19 cellular contexts compared by ENCODE assay signal in the genomic region with DNA sequence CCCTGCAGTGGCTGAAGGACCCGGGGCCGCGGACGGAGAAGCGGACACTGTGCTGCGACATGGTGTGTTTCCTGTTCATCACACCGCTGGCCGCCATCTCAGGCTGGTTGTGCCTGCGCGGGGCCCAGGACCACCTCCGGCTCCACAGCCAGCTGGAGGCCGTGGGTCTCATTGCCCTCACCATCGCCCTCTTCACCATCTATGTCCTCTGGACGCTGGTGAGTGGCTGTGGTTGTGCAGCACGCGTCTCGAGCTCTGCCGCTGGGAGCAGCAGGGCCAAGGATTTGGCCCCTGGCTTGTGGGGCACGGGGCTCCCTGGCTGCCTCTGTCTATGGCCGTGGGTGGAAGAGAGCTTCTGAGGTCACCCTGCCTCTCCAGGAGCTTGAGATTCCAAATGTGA. TPM values are rescaled to one million over a fixed set of nuclear protein-coding genes. Genes with fewer than 3 reads are reported as not detected.
A peak's percentile ranks its signal among the peaks of the same experiment; 100 is the strongest.
DNase-seq lines count a peak whose midpoint lies in the region; ATAC-seq, FAIRE-seq and TF ChIP-seq lines count a peak whose summit lies in the region.
"Had no signal": no experiment of that assay in that cellular context is flagged by ENCODE, and none has a peak within 500 bp of the region (broad histone marks: within the 10 kb centered on the region; RNA-seq: fewer than 3 reads in every experiment).

No MANE protein-coding gene starts in this region.

- H3K79me2 ChIP-seq in HepG2 (ENCODE audit: insufficient read depth, low read length) = no peaks in the 10 kb centered on the region

- peaks cover 19% of the 10 kb centered on the region for H3K4me1 ChIP-seq in HepG2 (ENCODE audit: insufficient read depth, low read length)
- H3K4me1 ChIP-seq in effector memory CD4-positive, alpha-beta T cell (ENCODE audit: control insufficient read depth, insufficient read depth, low read length, poor library complexity, severe bottlenecking) = no peaks in the 10 kb centered on the region
- H3K4me1 ChIP-seq: Caco-2 had no signal

- no peaks in the 10 kb centered on the region for H3K27me3 ChIP-seq in HepG2 (ENCODE audit: control insufficient read depth in 1 of 2, insufficient read depth in 2 of 2, low read length in 2 of 2)
- no peaks in the 10 kb centered on the region for H3K27me3 ChIP-seq in effector memory CD4-positive, alpha-beta T cell (replicated peaks; ENCODE audit: control insufficient read depth, insufficient read depth, low read length, poor library complexity, severe bottlenecking)

- H3K4me3 Mint-ChIP-seq in activated naive CD4-positive, alpha-beta T cell treated with anti-CD3 and anti-CD28 coated beads, Interleukin-2, amount 50 U/mL, for 24 hours = no peak overlapping the region
- no peak overlapping the region for H3K4me3 Mint-ChIP-seq in activated naive CD4-positive, alpha-beta T cell treated with anti-CD3 and anti-CD28 coated beads, Interleukin-2, amount 10 ng/mL, durations not matched to agents 7 days and 5 days
- no peak overlapping the region for H3K4me3 Mint-ChIP-seq in WTC11
- H3K4me3 Mint-ChIP-seq in stimulated activated effector memory CD8-positive, alpha-beta T cell treated with anti-CD3 and anti-CD28 coated beads, Interleukin-12 subunit alpha, Interleukin-12 subunit beta, amount 100 ng/mL, for 72 hours = no peak overlapping the region
- H3K4me3 Mint-ChIP-seq: CD4-positive, alpha-beta T cell; GM23338 had no signal

- intact Hi-C loops in HepG2 (cut with micrococcal nuclease; ENCODE audit: unreplicated experiment) = no loop called here

- FAIRE-seq in HepG2 (lab: Jason Lieb, UNC) = no peak
- FAIRE-seq: A549, D721Med, G401.6, GM12891, H54 had no signal

- no peaks in the 10 kb centered on the region for H3K27me3 Mint-ChIP-seq in activated naive CD4-positive, alpha-beta T cell treated with anti-CD3 and anti-CD28 coated beads, Interleukin-2, amount 50 U/mL, for 24 hours
- no peaks in the 10 kb centered on the region for H3K27me3 Mint-ChIP-seq in activated naive CD4-positive, alpha-beta T cell treated with anti-CD3 and anti-CD28 coated beads, Interleukin-2, amount 10 ng/mL, durations not matched to agents 7 days and 5 days
- no peaks in the 10 kb centered on the region for H3K27me3 Mint-ChIP-seq in WTC11 (ENCODE audit: low read depth)
- H3K27me3 Mint-ChIP-seq: CD4-positive, alpha-beta T cell had no signal

- H4K20me1 ChIP-seq in HepG2 (ENCODE audit: insufficient read depth, low read length) = no peaks in the 10 kb centered on the region

- peaks cover 4% of the 10 kb centered on the region for H3K36me3 Mint-ChIP-seq in activated naive CD4-positive, alpha-beta T cell treated with anti-CD3 and anti-CD28 coated beads, Interleukin-2, amount 50 U/mL, for 24 hours
- H3K36me3 Mint-ChIP-seq in activated naive CD4-positive, alpha-beta T cell treated with anti-CD3 and anti-CD28 coated beads, Interleukin-2, amount 10 ng/mL, durations not matched to agents 7 days and 5 days = peaks cover 9% of the 10 kb centered on the region
- 0 out of 2 replicates have a peak, but pooled peaks cover 5% of the 10 kb centered on the region for H3K36me3 Mint-ChIP-seq in WTC11
- H3K36me3 Mint-ChIP-seq in stimulated activated effector memory CD8-positive, alpha-beta T cell treated with anti-CD3 and anti-CD28 coated beads, Interleukin-12 subunit alpha, Interleukin-12 subunit beta, amount 100 ng/mL, for 72 hours = peaks cover 20% of the 10 kb centered on the region

- no peak overlapping the region for H3K4me3 ChIP-seq in HepG2 (replicated peaks in 1 of 3; ENCODE audit: insufficient read depth in 1 of 3, low read depth in 2 of 3, low read length in 3 of 3)
- H3K4me3 ChIP-seq in effector memory CD4-positive, alpha-beta T cell (ENCODE audit: insufficient read depth, low read depth, low read length, poor library complexity, severe bottlenecking) = no peak overlapping the region
- H3K4me3 ChIP-seq: A549, GM23338 had no signal

- H3K4me2 ChIP-seq in HepG2 (ENCODE audit: low read depth, low read length) = no peak overlapping the region
- H3K4me2 ChIP-seq: A549, GM23338 had no signal

- no peak for TF ChIP-seq CTCF in WTC11 (IDR thresholded peaks at IDR 0.05)
- TF ChIP-seq CTCF in HepG2 (CRISPR knock-in tag; IDR thresholded peaks at IDR 0.05) = no peak

- TF ChIP-seq POLR2A in HepG2 (IDR thresholded peaks at IDR 0.05; ENCODE audit: insufficient read depth in 1 of 2, low read depth in 2 of 2, low read length in 2 of 2) = no peak

- H3K9me3 ChIP-seq in HepG2 (ENCODE audit: low read length) = no peaks in the 10 kb centered on the region
- H3K9me3 ChIP-seq in effector memory CD4-positive, alpha-beta T cell (ENCODE audit: control insufficient read depth, low read length) = no peaks in the 10 kb centered on the region
- H3K9me3 ChIP-seq: A549, Caco-2 had no signal

- no peaks in the 10 kb centered on the region for H3K9me3 Mint-ChIP-seq in activated naive CD4-positive, alpha-beta T cell treated with anti-CD3 and anti-CD28 coated beads, Interleukin-2, amount 50 U/mL, for 24 hours
- H3K9me3 Mint-ChIP-seq in activated naive CD4-positive, alpha-beta T cell treated with anti-CD3 and anti-CD28 coated beads, Interleukin-2, amount 10 ng/mL, durations not matched to agents 7 days and 5 days = no peaks in the 10 kb centered on the region
- no peaks in the 10 kb centered on the region for H3K9me3 Mint-ChIP-seq in WTC11
- no peaks in the 10 kb centered on the region for H3K9me3 Mint-ChIP-seq in stimulated activated effector memory CD8-positive, alpha-beta T cell treated with anti-CD3 and anti-CD28 coated beads, Interleukin-12 subunit alpha, Interleukin-12 subunit beta, amount 100 ng/mL, for 72 hours
- H3K9me3 Mint-ChIP-seq: CD4-positive, alpha-beta T cell; GM23338 had no signal

- 94% methylated on average over 13 of the region's 20 CpGs for WGBS in HepG2 (ENCODE audit: low lambda C conversion rate)

- TF ChIP-seq EP300 in HepG2 (IDR thresholded peaks at IDR 0.05; ENCODE audit: low read depth in 2 of 2, low read length in 2 of 2) = no peak
- no peak for TF ChIP-seq EP300 in HepG2 (CRISPR knock-in tag; IDR thresholded peaks at IDR 0.05; ENCODE audit: borderline replicate concordance)

- peak overlapping the region; percentile 59 for H3K27ac Mint-ChIP-seq in activated naive CD4-positive, alpha-beta T cell treated with anti-CD3 and anti-CD28 coated beads, Interleukin-2, amount 50 U/mL, for 24 hours
- H3K27ac Mint-ChIP-seq in activated naive CD4-positive, alpha-beta T cell treated with anti-CD3 and anti-CD28 coated beads, Interleukin-2, amount 10 ng/mL, durations not matched to agents 7 days and 5 days = no peak overlapping the region
- H3K27ac Mint-ChIP-seq in WTC11 = peak overlapping the region; percentile 48; the same call in 1 of the 2 replicates
- peak overlapping the region; percentile 59 for H3K27ac Mint-ChIP-seq in stimulated activated effector memory CD8-positive, alpha-beta T cell treated with anti-CD3 and anti-CD28 coated beads, Interleukin-12 subunit alpha, Interleukin-12 subunit beta, amount 100 ng/mL, for 72 hours
- H3K27ac Mint-ChIP-seq: CD4-positive, alpha-beta T cell; GM23338 had no signal

- ATAC-seq in WTC11 (no peak), HepG2 (no peak), GM18511 (IDR thresholded peaks at IDR 0.05; ENCODE audit: unreplicated experiment) (no peak), left lobe of liver (no peak)
- no peak for ATAC-seq in stimulated activated effector memory CD8-positive, alpha-beta T cell treated with anti-CD3 and anti-CD28 coated beads, Interleukin-12 subunit alpha, Interleukin-12 subunit beta, amount 100 ng/mL, for 72 hours
- ATAC-seq: A549, GM23338 had no signal

- POLR2A ChIA-PET in WTC11 (lab: Charles Lee) = no interaction called here
- POLR2A ChIA-PET in HepG2 (lab: Yijun Ruan, JAX) = no interaction called here

- CTCF ChIA-PET in activated naive CD4-positive, alpha-beta T cell treated with anti-CD3 and anti-CD28 coated beads, Interleukin-2, amount 10 ng/mL, durations not matched to agents 7 days and 5 days (lab: Charles Lee) = no interaction called here
- CTCF ChIA-PET in WTC11 (lab: Charles Lee) (interaction anchor here (1.0 to 1.5 kb wide), 2 partner anchors 16 to 17 kb away, joined by 3 to 4 read pairs; partner anchors contain the start of gene MARCHF2), HepG2 (lab: Yijun Ruan, JAX; ENCODE audit: low intra/inter-chr PET ratio, low total read pairs) (no interaction called here)

- no peak overlapping the region for H3K9ac ChIP-seq in HepG2 (ENCODE audit: insufficient read depth, low read depth, low read length)

- no peak overlapping the region for H3K27ac ChIP-seq in HepG2 (ENCODE audit: extremely low read length, insufficient read depth, low read length)
- H3K27ac ChIP-seq in effector memory CD4-positive, alpha-beta T cell (ENCODE audit: insufficient read depth, low read length, poor library complexity, severe bottlenecking) = no peak overlapping the region
- H3K27ac ChIP-seq: 22Rv1, A549, C4-2B had no signal

- H3K36me3 ChIP-seq in HepG2 (replicated peaks in 1 of 2; ENCODE audit: control insufficient read depth in 1 of 2, insufficient read depth in 2 of 2, low read length in 2 of 2) = no peaks in the 10 kb centered on the region
- peaks cover 10% of the 10 kb centered on the region for H3K36me3 ChIP-seq in effector memory CD4-positive, alpha-beta T cell (ENCODE audit: control insufficient read depth, insufficient read depth, low read length)

- no TSS peak for BruUV-seq in HepG2 (replicated peaks; lab: Mats Ljungman, UMichigan)

- no peak for TF ChIP-seq RAD21 in HepG2 (CRISPR knock-in tag; IDR thresholded peaks at IDR 0.05)

- in situ Hi-C loops in HepG2 (cut with HindIII; ENCODE audit: extremely low pct_ligation_motif_present, low pct_unique_long_range_greater_than_20kb) = no loop called here

- DNase-seq in activated naive CD4-positive, alpha-beta T cell treated with anti-CD3 and anti-CD28 coated beads, Interleukin-2, amount 10 ng/mL, durations not matched to agents 7 days and 5 days = no peak
- no peak for DNase-seq in WTC11 (ENCODE audit: low spot score)
- no peak for DNase-seq in HepG2 (ENCODE audit: low spot score)
- DNase-seq in stimulated activated effector memory CD8-positive, alpha-beta T cell treated with anti-CD3 and anti-CD28 coated beads, Interleukin-12 subunit alpha, Interleukin-12 subunit beta, amount 100 ng/mL, for 72 hours (ENCODE audit: low spot score in 2 of 2) = no peak
- DNase-seq in left lobe of liver (ENCODE audit: low spot score) = no peak
- no peak for DNase-seq in effector memory CD4-positive, alpha-beta T cell
- DNase-seq: AML-193; Caco-2; CD4-positive, alpha-beta T cell had no signal

- H3K4me1 Mint-ChIP-seq in activated naive CD4-positive, alpha-beta T cell treated with anti-CD3 and anti-CD28 coated beads, Interleukin-2, amount 50 U/mL, for 24 hours = peaks cover 4% of the 10 kb centered on the region
- H3K4me1 Mint-ChIP-seq in activated naive CD4-positive, alpha-beta T cell treated with anti-CD3 and anti-CD28 coated beads, Interleukin-2, amount 10 ng/mL, durations not matched to agents 7 days and 5 days = peaks cover 5% of the 10 kb centered on the region
- no peaks in the 10 kb centered on the region for H3K4me1 Mint-ChIP-seq in WTC11
- H3K4me1 Mint-ChIP-seq in stimulated activated effector memory CD8-positive, alpha-beta T cell treated with anti-CD3 and anti-CD28 coated beads, Interleukin-12 subunit alpha, Interleukin-12 subunit beta, amount 100 ng/mL, for 72 hours = peaks cover 4% of the 10 kb centered on the region
- H3K4me1 Mint-ChIP-seq: GM23338 had no signal

- no peak overlapping the region for H2AFZ ChIP-seq in HepG2 (ENCODE audit: low read length)
- H2AFZ ChIP-seq: GM23338 had no signal

RNA-seq across cellular contexts. Expression of gene HNRNPM, which starts 14.1 kb away (rescaled TPM):
- 309 to 416 TPM (median 343 TPM) in 3 replicates for total RNA-seq in WTC11 (2021)
- 102 and 144 TPM in 2 replicates for total RNA-seq in HepG2 (2016; rRNA removed; fragmentation: Illumina TruSeq; extraction: Trizol)
- total RNA-seq in HepG2 (2016; cell fraction: cytosol; rRNA removed; fragmentation: Illumina TruSeq; extraction: Trizol; ENCODE audit: low read depth) = 28.1 and 31.3 TPM in 2 replicates
- 105 and 130 TPM in 2 replicates for total RNA-seq in HepG2 (2016; cell fraction: insoluble cytoplasmic fraction; rRNA removed; fragmentation: Illumina TruSeq; extraction: Trizol)
- total RNA-seq in HepG2 (2016; cell fraction: membrane; rRNA removed; fragmentation: Illumina TruSeq; extraction: Trizol) = 29.6 and 34.4 TPM in 2 replicates
- 79.0 and 100 TPM in 2 replicates for total RNA-seq in HepG2 (2016; cell fraction: nucleus; rRNA removed; fragmentation: Illumina TruSeq; extraction: Trizol)
- 53.7 and 56.7 TPM in 2 replicates for polyA plus RNA-seq in HepG2 (2011; rRNA removed)
- polyA plus RNA-seq in HepG2 (2011; cell fraction: cytosol; rRNA removed) = 57.0 and 126 TPM in 2 replicates
- 114 and 125 TPM in 2 replicates for polyA plus RNA-seq in HepG2 (2011; cell fraction: nucleus; rRNA removed)
- polyA plus RNA-seq in HepG2 (2012) = 107 and 138 TPM in 2 replicates
- 12.0 and 13.3 TPM in 2 replicates for polyA plus RNA-seq in HepG2 (2016; cell fraction: cytosol; fragmentation: Illumina TruSeq; extraction: Trizol; ENCODE audit: low read depth)
- polyA plus RNA-seq in HepG2 (2016; cell fraction: insoluble cytoplasmic fraction; fragmentation: Illumina TruSeq; extraction: Trizol; ENCODE audit: low read depth) = 244 and 309 TPM in 2 replicates
- polyA plus RNA-seq in HepG2 (2016; cell fraction: membrane; fragmentation: Illumina TruSeq; extraction: Trizol; ENCODE audit: low read depth) = 17.6 and 27.0 TPM in 2 replicates
- 181 and 202 TPM in 2 replicates for polyA plus RNA-seq in HepG2 (2016; cell fraction: nucleus; fragmentation: Illumina TruSeq; extraction: Trizol; ENCODE audit: insufficient read depth, low read depth)
- polyA minus RNA-seq in HepG2 (2011; rRNA and poly(A)+ RNA removed; ENCODE audit: low replicate concordance) = 64.5 and 120 TPM in 2 replicates
- 53.3 and 60.8 TPM in 2 replicates for polyA minus RNA-seq in HepG2 (2011; cell fraction: cytosol; rRNA and poly(A)+ RNA removed)
- 85.2 and 90.0 TPM in 2 replicates for polyA minus RNA-seq in HepG2 (2011; cell fraction: nucleus; rRNA and poly(A)+ RNA removed)
- 66.9 TPM for total RNA-seq in left lobe of liver

RNA-seq across cellular contexts. Expression of gene MARCHF2, which starts 17.5 kb away (rescaled TPM):
- total RNA-seq in WTC11 (2021) = 20.2 to 30.4 TPM (median 27.5 TPM) in 3 replicates
- 10.6 and 12.7 TPM in 2 replicates for total RNA-seq in HepG2 (2016; rRNA removed; fragmentation: Illumina TruSeq; extraction: Trizol)
- total RNA-seq in HepG2 (2016; cell fraction: cytosol; rRNA removed; fragmentation: Illumina TruSeq; extraction: Trizol; ENCODE audit: low read depth) = 59.6 and 64.1 TPM in 2 replicates
- 8.2 and 12.9 TPM in 2 replicates for total RNA-seq in HepG2 (2016; cell fraction: insoluble cytoplasmic fraction; rRNA removed; fragmentation: Illumina TruSeq; extraction: Trizol)
- total RNA-seq in HepG2 (2016; cell fraction: membrane; rRNA removed; fragmentation: Illumina TruSeq; extraction: Trizol) = 65.2 and 66.6 TPM in 2 replicates
- total RNA-seq in HepG2 (2016; cell fraction: nucleus; rRNA removed; fragmentation: Illumina TruSeq; extraction: Trizol) = 3.6 and 5.3 TPM in 2 replicates
- polyA plus RNA-seq in HepG2 (2011; rRNA removed) = 13.0 and 17.0 TPM in 2 replicates
- 21.1 and 28.3 TPM in 2 replicates for polyA plus RNA-seq in HepG2 (2011; cell fraction: cytosol; rRNA removed)
- 15.0 and 19.7 TPM in 2 replicates for polyA plus RNA-seq in HepG2 (2011; cell fraction: nucleus; rRNA removed)
- 6.7 and 12.0 TPM in 2 replicates for polyA plus RNA-seq in HepG2 (2012)
- polyA plus RNA-seq in HepG2 (2016; cell fraction: cytosol; fragmentation: Illumina TruSeq; extraction: Trizol; ENCODE audit: low read depth) = 74.4 and 75.7 TPM in 2 replicates
- polyA plus RNA-seq in HepG2 (2016; cell fraction: insoluble cytoplasmic fraction; fragmentation: Illumina TruSeq; extraction: Trizol; ENCODE audit: low read depth) = 8.3 and 8.9 TPM in 2 replicates
- polyA plus RNA-seq in HepG2 (2016; cell fraction: membrane; fragmentation: Illumina TruSeq; extraction: Trizol; ENCODE audit: low read depth) = 56.5 and 63.1 TPM in 2 replicates
- polyA plus RNA-seq in HepG2 (2016; cell fraction: nucleus; fragmentation: Illumina TruSeq; extraction: Trizol; ENCODE audit: insufficient read depth, low read depth) = 8.7 and 13.2 TPM in 2 replicates
- polyA minus RNA-seq in HepG2 (2011; rRNA and poly(A)+ RNA removed; ENCODE audit: low replicate concordance) = 5.3 and 38.3 TPM in 2 replicates
- polyA minus RNA-seq in HepG2 (2011; cell fraction: cytosol; rRNA and poly(A)+ RNA removed) = 11.2 and 13.2 TPM in 2 replicates
- 2.3 and 8.2 TPM in 2 replicates for polyA minus RNA-seq in HepG2 (2011; cell fraction: nucleus; rRNA and poly(A)+ RNA removed)
- total RNA-seq in left lobe of liver = 44.6 TPM

RNA-seq across cellular contexts. Expression of gene RAB11B, which starts 40.5 kb away (rescaled TPM):
- total RNA-seq in WTC11 (2021) (108 to 127 TPM (median 120 TPM) in 3 replicates), HepG2 (2016; rRNA removed; fragmentation: Illumina TruSeq; extraction: Trizol) (6.0 and 11.5 TPM in 2 replicates), left lobe of liver (57.5 TPM)
- total RNA-seq in HepG2 (2016; cell fraction: cytosol; rRNA removed; fragmentation: Illumina TruSeq; extraction: Trizol; ENCODE audit: low read depth) = 3.2 and 5.3 TPM in 2 replicates
- total RNA-seq in HepG2 (2016; cell fraction: insoluble cytoplasmic fraction; rRNA removed; fragmentation: Illumina TruSeq; extraction: Trizol) = 5.3 and 9.6 TPM in 2 replicates
- 5.5 and 8.1 TPM in 2 replicates for total RNA-seq in HepG2 (2016; cell fraction: membrane; rRNA removed; fragmentation: Illumina TruSeq; extraction: Trizol)
- 10.6 and 12.6 TPM in 2 replicates for total RNA-seq in HepG2 (2016; cell fraction: nucleus; rRNA removed; fragmentation: Illumina TruSeq; extraction: Trizol)
- 28.4 and 39.6 TPM in 2 replicates for polyA plus RNA-seq in HepG2 (2011; rRNA removed)
- 25.6 and 37.5 TPM in 2 replicates for polyA plus RNA-seq in HepG2 (2011; cell fraction: cytosol; rRNA removed)
- 145 and 155 TPM in 2 replicates for polyA plus RNA-seq in HepG2 (2011; cell fraction: nucleus; rRNA removed)
- polyA plus RNA-seq in HepG2 (2012) = 60.0 and 70.4 TPM in 2 replicates
- 12.4 and 13.3 TPM in 2 replicates for polyA plus RNA-seq in HepG2 (2016; cell fraction: cytosol; fragmentation: Illumina TruSeq; extraction: Trizol; ENCODE audit: low read depth)
- 42.9 and 48.7 TPM in 2 replicates for polyA plus RNA-seq in HepG2 (2016; cell fraction: insoluble cytoplasmic fraction; fragmentation: Illumina TruSeq; extraction: Trizol; ENCODE audit: low read depth)
- polyA plus RNA-seq in HepG2 (2016; cell fraction: membrane; fragmentation: Illumina TruSeq; extraction: Trizol; ENCODE audit: low read depth) = 18.3 and 20.3 TPM in 2 replicates
- 54.5 and 58.9 TPM in 2 replicates for polyA plus RNA-seq in HepG2 (2016; cell fraction: nucleus; fragmentation: Illumina TruSeq; extraction: Trizol; ENCODE audit: insufficient read depth, low read depth)
- 12.0 and 69.0 TPM in 2 replicates for polyA minus RNA-seq in HepG2 (2011; rRNA and poly(A)+ RNA removed; ENCODE audit: low replicate concordance)
- 33.6 and 48.7 TPM in 2 replicates for polyA minus RNA-seq in HepG2 (2011; cell fraction: cytosol; rRNA and poly(A)+ RNA removed)
- polyA minus RNA-seq in HepG2 (2011; cell fraction: nucleus; rRNA and poly(A)+ RNA removed) = 27.7 and 30.1 TPM in 2 replicates
